In the genomic region with DNA sequence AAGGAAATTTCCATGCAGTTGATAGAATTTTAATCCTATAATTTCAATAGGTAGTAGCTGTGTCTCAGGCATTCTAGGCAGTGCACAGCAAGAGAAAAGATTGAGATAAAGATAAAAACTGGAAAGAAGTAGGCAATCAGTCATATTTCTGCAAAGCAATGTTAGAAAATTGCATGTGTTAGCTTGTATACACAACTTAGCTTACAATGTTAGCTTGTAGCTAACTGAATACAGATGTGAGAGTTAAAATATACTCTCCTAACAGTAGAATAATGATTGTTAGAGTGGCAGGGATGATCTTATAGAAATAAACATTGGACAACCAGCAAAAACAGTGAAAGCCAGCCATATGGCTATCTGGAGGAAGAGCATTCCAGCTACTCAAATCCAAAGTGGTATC, we compare ENCODE assay signal across 15 cellular contexts. TPM values are rescaled to one million over a fixed set of nuclear protein-coding genes. Genes with fewer than 3 reads are reported as not detected.
DNase-seq lines count a peak whose midpoint lies in the region; ATAC-seq and TF ChIP-seq lines count a peak whose summit lies in the region.
"Had no signal": no experiment of that assay in that cellular context is flagged by ENCODE, and none has a peak within 500 bp of the region (broad histone marks: within the 10 kb centered on the region; RNA-seq: fewer than 3 reads in every experiment).

No MANE protein-coding gene starts in this region.

- H3K4me1 ChIP-seq in uterus (no peaks in the 10 kb centered on the region), transverse colon (no peaks in the 10 kb centered on the region)
- H3K4me1 ChIP-seq: breast epithelium, psoas muscle had no signal

- no peak for TF ChIP-seq EP300 in transverse colon (IDR thresholded peaks at IDR 0.05; ENCODE audit: low read depth)

- H3K4me1 Mint-ChIP-seq in stimulated activated naive CD8-positive, alpha-beta T cell treated with anti-CD3 and anti-CD28 coated beads, Interleukin-15, Interleukin-2, amounts not matched to agents 100 ng/mL and 50 ng/mL, for 24 hours (ENCODE audit: low read depth) = peaks cover 93% of the 10 kb centered on the region
- H3K4me1 Mint-ChIP-seq in T-cell = peaks cover 86 to 87% (median 87%) of the 10 kb centered on the region in 3 donors

- CTCF ChIA-PET in T-cell (lab: Charles Lee) = interaction anchor here (0.7 to 1.9 kb wide), 5 partner anchors 14 to 498 kb away, joined by 3 to 9 read pairs (median 5); no protein-coding TSS in a partner anchor

- in situ Hi-C loops in transverse colon (cut with MboI; ENCODE audit: low pct_ligation_motif_present in 1 of 4, low pct_unique_long_range_greater_than_20kb in 1 of 4, low sequenced_read_pairs in 3 of 4) = no loop called here

- no peak overlapping the region for H3K27ac ChIP-seq in uterus
- H3K27ac ChIP-seq in transverse colon = no peak overlapping the region
- H3K27ac ChIP-seq: breast epithelium, psoas muscle had no signal

- intact Hi-C loops in uterus (cut with DNase I; ENCODE audit: low total_unique reads) = no loop called here
- intact Hi-C loops in transverse colon (cut with DNase I; ENCODE audit: low total_unique reads) = no loop called here

- H3K27me3 ChIP-seq in uterus (no peaks in the 10 kb centered on the region), transverse colon (no peaks in the 10 kb centered on the region)
- H3K27me3 ChIP-seq: breast epithelium had no signal

- H3K36me3 Mint-ChIP-seq in stimulated activated naive CD8-positive, alpha-beta T cell treated with anti-CD3 and anti-CD28 coated beads, Interleukin-15, Interleukin-2, amounts not matched to agents 100 ng/mL and 50 ng/mL, for 24 hours (ENCODE audit: low read depth) = peaks cover 84% of the 10 kb centered on the region
- H3K36me3 Mint-ChIP-seq in T-cell = peaks cover 75% of the 10 kb centered on the region

- H3K27me3 Mint-ChIP-seq in stimulated activated naive CD8-positive, alpha-beta T cell treated with anti-CD3 and anti-CD28 coated beads, Interleukin-15, Interleukin-2, amounts not matched to agents 100 ng/mL and 50 ng/mL, for 24 hours = no peaks in the 10 kb centered on the region
- no peaks in the 10 kb centered on the region for H3K27me3 Mint-ChIP-seq in T-cell

- H3K36me3 ChIP-seq in uterus (no peaks in the 10 kb centered on the region), transverse colon (no peaks in the 10 kb centered on the region)
- H3K36me3 ChIP-seq: breast epithelium had no signal

- H3K4me3 ChIP-seq in uterus (no peak overlapping the region), transverse colon (no peak overlapping the region)
- H3K4me3 ChIP-seq: breast epithelium, mucosa of descending colon, psoas muscle had no signal

- peak overlapping the region; percentile 92 for H3K27ac Mint-ChIP-seq in stimulated activated naive CD8-positive, alpha-beta T cell treated with anti-CD3 and anti-CD28 coated beads, Interleukin-15, Interleukin-2, amounts not matched to agents 100 ng/mL and 50 ng/mL, for 24 hours
- H3K27ac Mint-ChIP-seq in T-cell = peak overlapping the region; percentile 97 to 98

- H3K9me3 ChIP-seq in uterus (no peaks in the 10 kb centered on the region), transverse colon (no peaks in the 10 kb centered on the region)
- H3K9me3 ChIP-seq: breast epithelium, mucosa of descending colon, psoas muscle had no signal

- no peak for TF ChIP-seq CTCF in uterus (IDR thresholded peaks at IDR 0.05)
- TF ChIP-seq CTCF in transverse colon (IDR thresholded peaks at IDR 0.05) = no peak

- no peak for DNase-seq in stimulated activated naive CD8-positive, alpha-beta T cell treated with anti-CD3 and anti-CD28 coated beads, Interleukin-15, Interleukin-2, amounts not matched to agents 100 U/mL and 50 U/mL, for 24 hours
- DNase-seq in T-cell (no peak), fibroblast of gingiva (ENCODE audit: low read depth) (peak; percentile 56), uterus (no peak), transverse colon (no peak), H4 (ENCODE audit: low spot score) (no peak), amniotic stem cell (lab: John Stamatoyannopoulos, UW) (no peak)
- DNase-seq: kidney, mucosa of descending colon, NCI-H1436, NCI-H524, psoas muscle had no signal

- POLR2A ChIA-PET in T-cell (lab: Charles Lee) = interaction anchor here (0.6 to 4.9 kb wide), 17 partner anchors 8 to 149 kb away, joined by 3 to 33 read pairs (median 5); no protein-coding TSS in a partner anchor

- H3K4me3 Mint-ChIP-seq in stimulated activated naive CD8-positive, alpha-beta T cell treated with anti-CD3 and anti-CD28 coated beads, Interleukin-15, Interleukin-2, amounts not matched to agents 100 ng/mL and 50 ng/mL, for 24 hours = peak overlapping the region; percentile 58
- H3K4me3 Mint-ChIP-seq in T-cell = peak overlapping the region; percentile 49 to 69 (median 61)

- ATAC-seq in stimulated activated naive CD8-positive, alpha-beta T cell treated with anti-CD3 and anti-CD28 coated beads, Interleukin-15, Interleukin-2, amounts not matched to agents 100 U/mL and 50 U/mL, for 24 hours = no peak
- no peak for ATAC-seq in T-cell (replicated peaks in 1 of 4)
- ATAC-seq: mucosa of descending colon, psoas muscle had no signal

- H3K9me3 Mint-ChIP-seq in stimulated activated naive CD8-positive, alpha-beta T cell treated with anti-CD3 and anti-CD28 coated beads, Interleukin-15, Interleukin-2, amounts not matched to agents 100 ng/mL and 50 ng/mL, for 24 hours = no peaks in the 10 kb centered on the region
- H3K9me3 Mint-ChIP-seq in T-cell = no peaks in the 10 kb centered on the region

- TF ChIP-seq POLR2A in uterus (IDR thresholded peaks at IDR 0.05) = no peak
- TF ChIP-seq POLR2A in transverse colon (IDR thresholded peaks at IDR 0.05) = no peak

RNA-seq across cellular contexts. Expression of gene PTPRC, which starts 29.0 kb away (rescaled TPM):
- total RNA-seq in T-cell = 100 to 1,000 TPM; 674 to 984 (median 781) TPM
- total RNA-seq in uterus = 10 to 100 TPM; 12.7 to 28.7 (median 16.3) TPM
- 10 to 100 TPM in 3 of 4 donors, 1 to 10 TPM in 1; 6.4 to 50.7 (median 25.6) TPM for total RNA-seq in transverse colon
- 0.14 TPM in 1 of 2 replicates, not detected in the other for total RNA-seq in H4 (2014; rRNA removed; shearing (Covaris generic))
- total RNA-seq: Daoy had no signal

Comparison
In these comparisons a context has a peak if more than half of its experiments do, and no peak if none do; other contexts are left out.
1. RNA of gene PTPRC, which starts 29.0 kb away (total RNA-seq): 674 to 984 TPM in T-cell; 6.4 to 50.7 TPM in transverse colon, 12.7 to 28.7 TPM in uterus and 0.14 TPM in H4; every median in the first group is over 10 times any median in the second.